In the genomic region with DNA sequence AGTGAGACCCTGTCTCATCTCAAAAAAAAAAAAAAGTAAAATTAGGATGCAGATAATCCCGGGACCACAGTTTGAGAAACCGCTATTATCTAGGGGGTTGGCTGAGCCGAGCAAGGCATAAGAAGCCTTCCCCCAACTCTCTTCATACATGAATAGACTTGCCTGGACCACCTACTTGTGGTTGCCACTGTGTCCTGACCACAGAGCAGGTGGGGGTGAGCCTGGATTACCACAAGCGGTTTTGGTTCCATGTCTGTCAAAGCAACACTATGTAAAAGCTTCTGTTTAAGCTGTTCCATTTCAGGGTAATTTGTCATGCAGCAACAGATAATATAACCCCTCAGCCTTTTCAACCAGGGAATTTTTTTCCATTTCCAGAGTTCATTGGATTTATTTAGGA, we compare ENCODE assay signal across 9 cellular contexts. TPM values are rescaled to one million over a fixed set of nuclear protein-coding genes. Genes with fewer than 3 reads are reported as not detected.
DNase-seq lines count a peak whose midpoint lies in the region; ATAC-seq and TF ChIP-seq lines count a peak whose summit lies in the region.
"Had no signal": no experiment of that assay in that cellular context is flagged by ENCODE, and none has a peak within 500 bp of the region (broad histone marks: within the 10 kb centered on the region; RNA-seq: fewer than 3 reads in every experiment).

No MANE protein-coding gene starts in this region.

- ATAC-seq in GM21576 (IDR thresholded peaks at IDR 0.05; ENCODE audit: unreplicated experiment) (peak; percentile 31), GM18861 (IDR thresholded peaks at IDR 0.05; ENCODE audit: unreplicated experiment) (no peak)

- H3K4me2 ChIP-seq in BLaER1: peak overlapping the region; percentile 72

- peaks cover 47% of the 10 kb centered on the region for H3K27me3 ChIP-seq in BLaER1
- H3K27me3 ChIP-seq in right atrium auricular region: no peaks in the 10 kb centered on the region

- no peak for TF ChIP-seq CTCF in right atrium auricular region (IDR thresholded peaks at IDR 0.05)

- peaks cover 62% of the 10 kb centered on the region for H4K20me1 ChIP-seq in BLaER1

- H3K9me3 ChIP-seq in BLaER1 (no peaks in the 10 kb centered on the region), right atrium auricular region (no peaks in the 10 kb centered on the region)
- H3K9me3 ChIP-seq: esophagus muscularis mucosa had no signal

- no peak overlapping the region for H3K4me3 ChIP-seq in BLaER1
- no peak overlapping the region for H3K4me3 ChIP-seq in right atrium auricular region
- H3K4me3 ChIP-seq: esophagus muscularis mucosa had no signal

- H3K36me3 ChIP-seq in BLaER1: no peaks in the 10 kb centered on the region
- no peaks in the 10 kb centered on the region for H3K36me3 ChIP-seq in right atrium auricular region
- H3K36me3 ChIP-seq: esophagus muscularis mucosa had no signal

- H3K27ac ChIP-seq in BLaER1 (no peak overlapping the region), right atrium auricular region (no peak overlapping the region)
- H3K27ac ChIP-seq: esophagus muscularis mucosa had no signal

- H3K4me1 ChIP-seq in BLaER1 (peaks cover 60% of the 10 kb centered on the region), right atrium auricular region (peaks cover 0 to 16% of the 10 kb centered on the region in 2 donors)

- H3K9ac ChIP-seq in BLaER1: no peak overlapping the region

- DNase-seq in activated CD4-positive, alpha-beta T cell treated with anti-CD3 and anti-CD28 coated beads, Interleukin-2, amount 50 U/mL, for 48 hours: peak; percentile 52 to 60
- DNase-seq in germinal center (ENCODE audit: low spot score): peak; percentile 61
- no peak for DNase-seq in T-helper 9 cell
- DNase-seq in right atrium auricular region (ENCODE audit: low spot score): no peak
- DNase-seq in HuH-7 (ENCODE audit: low spot score): no peak

RNA-seq across cellular contexts. Expression of a gene that starts 3.3 kb away (rescaled TPM):
- total RNA-seq in right atrium auricular region: 100 to 1,000 TPM; 127 to 213 TPM

RNA-seq across cellular contexts. Expression of a gene that starts 34.1 kb away (rescaled TPM):
- 1 to 10 TPM; 2.8 to 2.9 TPM for total RNA-seq in right atrium auricular region

RNA-seq across cellular contexts. Expression of a gene that starts 46.4 kb away (rescaled TPM):
- under 1 TPM; 0.28 to 0.37 TPM for total RNA-seq in right atrium auricular region

RNA-seq across cellular contexts. Expression of a gene that starts 54.8 kb away (rescaled TPM):
- under 1 TPM in 1 of 2 donors, not detected in 1; 0.20 TPM for total RNA-seq in right atrium auricular region

Comparison
In these comparisons a context has a peak if more than half of its experiments do, and no peak if none do; other contexts are left out.
1. DNase-seq: peak in activated CD4-positive, alpha-beta T cell treated with anti-CD3 and anti-CD28 coated beads, Interleukin-2, amount 50 U/mL, for 48 hours (2 of 2) and germinal center (single experiment); none in T-helper 9 cell (single experiment), right atrium auricular region (single experiment) and HuH-7 (single experiment).